In genomic region chr17:18314059-18314730, GRCh38 we compare ENCODE assay signal across 8 cellular contexts. TPM values are rescaled to one million over a fixed set of nuclear protein-coding genes. Genes with fewer than 3 reads are reported as not detected.
DNase-seq lines count a peak whose midpoint lies in the region; ATAC-seq, FAIRE-seq and TF ChIP-seq lines count a peak whose summit lies in the region.

No MANE protein-coding gene starts in this region.

- H3K36me3 ChIP-seq in IMR-90 (ENCODE audit: control insufficient read depth, insufficient read depth, low read length) (peaks cover 22% of the 10 kb centered on the region), astrocyte (ENCODE audit: insufficient read depth, low read length) (peaks cover 15% of the 10 kb centered on the region), kidney (ENCODE audit: control insufficient read depth in 1 of 2, insufficient read depth in 2 of 2, low read length in 2 of 2) (peaks cover 9 to 22% of the 10 kb centered on the region in 2 donors)

- no peak overlapping the region for H2BK15ac ChIP-seq in IMR-90 (ENCODE audit: low read depth, low read length)

- no peak for FAIRE-seq in astrocyte (lab: Jason Lieb, UNC)
- FAIRE-seq in kidney (lab: Jason Lieb, UNC), result no peak

- BruUV-seq in IMR-90 (replicated peaks; lab: Mats Ljungman, UMichigan), result no TSS peak

- H3K79me1 ChIP-seq in IMR-90 (ENCODE audit: low read depth in 1 of 2, low read length in 2 of 2), result peaks cover 34 to 87% of the 10 kb centered on the region in 2 experiments

- peaks cover 27% of the 10 kb centered on the region for H3K4me1 Mint-ChIP-seq in astrocyte (ENCODE audit: low read depth, unreplicated experiment)
- peaks cover 73% of the 10 kb centered on the region for H3K4me1 Mint-ChIP-seq in stimulated activated naive CD8-positive, alpha-beta T cell treated with anti-CD3 and anti-CD28 coated beads, Interleukin-15, Interleukin-2, amounts not matched to agents 100 ng/mL and 50 ng/mL, for 24 hours (ENCODE audit: low read depth)

- H2AK5ac ChIP-seq in IMR-90 (ENCODE audit: low read depth, low read length), result peak overlapping the region; percentile 80

- intact Hi-C loops in IMR-90 (cut with micrococcal nuclease), result no loop called here
- intact Hi-C loops in kidney (cut with DNase I), result no loop called here

- POLR2A ChIA-PET in IMR-90 (lab: Charles Lee; ENCODE audit: unreplicated experiment), result no interaction called here

- H2AK9ac ChIP-seq in IMR-90 (replicated peaks; ENCODE audit: low read depth, low read length, poor library complexity), result peak overlapping the region; percentile 71

- no peaks in the 10 kb centered on the region for H3K27me3 ChIP-seq in IMR-90 (ENCODE audit: control insufficient read depth, insufficient read depth, low read length)
- H3K27me3 ChIP-seq in astrocyte (ENCODE audit: insufficient read depth, low read length), result no peaks in the 10 kb centered on the region

- peaks cover 90% of the 10 kb centered on the region for H3K79me2 ChIP-seq in astrocyte (ENCODE audit: insufficient read depth, low read length)

- H4K20me1 ChIP-seq in IMR-90 (ENCODE audit: insufficient read depth, low read length) (peaks cover 38% of the 10 kb centered on the region), astrocyte (ENCODE audit: insufficient read depth, low read length) (peaks cover 64% of the 10 kb centered on the region)

- H3K4me2 ChIP-seq in IMR-90 (ENCODE audit: low read depth, low read length) (peak overlapping the region; percentile 81), astrocyte (ENCODE audit: low read length) (peak overlapping the region; percentile 96)

- TF ChIP-seq RAD21 in IMR-90 (IDR thresholded peaks at IDR 0.05; ENCODE audit: low read length), result no peak

- H3K4me1 ChIP-seq in IMR-90 (ENCODE audit: control insufficient read depth, insufficient read depth, low read length), result peaks cover 10% of the 10 kb centered on the region
- H3K4me1 ChIP-seq in astrocyte (ENCODE audit: insufficient read depth, low read length), result peaks cover 34% of the 10 kb centered on the region
- peaks cover 24 to 47% of the 10 kb centered on the region in 2 donors for H3K4me1 ChIP-seq in kidney (ENCODE audit: control insufficient read depth in 1 of 2, insufficient read depth in 1 of 2, low read depth in 1 of 2, low read length in 2 of 2)

- peaks cover 2% of the 10 kb centered on the region for H3K9me3 Mint-ChIP-seq in astrocyte (ENCODE audit: unreplicated experiment)
- H3K9me3 Mint-ChIP-seq in stimulated activated naive CD8-positive, alpha-beta T cell treated with anti-CD3 and anti-CD28 coated beads, Interleukin-15, Interleukin-2, amounts not matched to agents 100 ng/mL and 50 ng/mL, for 24 hours, result no peaks in the 10 kb centered on the region

- no peak overlapping the region for H2BK120ac ChIP-seq in IMR-90 (ENCODE audit: low read depth, low read length)

- H3K9me1 ChIP-seq in IMR-90 (ENCODE audit: insufficient read depth, low read length), result peaks cover 23% of the 10 kb centered on the region

- TF ChIP-seq CTCF in IMR-90 (conservative IDR thresholded peaks at IDR 0.05; ENCODE audit: low read depth, low read length) (no peak), astrocyte (IDR thresholded peaks at IDR 0.05; ENCODE audit: insufficient read depth, low read depth, low read length) (no peak), kidney (IDR thresholded peaks at IDR 0.05; ENCODE audit: borderline replicate concordance, extremely low read depth, insufficient read depth) (no peak)

- dilution Hi-C loops in IMR-90 (cut with HindIII; ENCODE audit: low sequenced_read_pairs, unreplicated experiment), result no loop called here

- H2AFZ ChIP-seq in IMR-90 (replicated peaks; ENCODE audit: low read length, poor library complexity) (peak overlapping the region; percentile 96), astrocyte (ENCODE audit: low read depth, low read length) (peak overlapping the region; percentile 91)

- H3K4me3 ChIP-seq in IMR-90 (ENCODE audit: insufficient read depth, low read depth, low read length) (peak overlapping the region; percentile 88), astrocyte (ENCODE audit: insufficient read depth, low read depth, low read length) (peak overlapping the region; percentile 90), kidney (ENCODE audit: low read length in 2 of 2) (peak overlapping the region; percentile 90 to 97)

- H4K91ac ChIP-seq in IMR-90 (ENCODE audit: insufficient read depth, low read depth, low read length), result peak overlapping the region; percentile 77; the same call in 1 of the 2 replicates

- peak overlapping the region; percentile 83 for H3K9ac ChIP-seq in IMR-90 (ENCODE audit: low read depth, low read length)
- H3K9ac ChIP-seq in astrocyte (ENCODE audit: low read length), result peak overlapping the region; percentile 93
- H3K9ac ChIP-seq in kidney (ENCODE audit: low read length in 2 of 2), result peak overlapping the region; percentile 82 to 91

- no peaks in the 10 kb centered on the region for H3K27me3 Mint-ChIP-seq in astrocyte (ENCODE audit: low read depth, unreplicated experiment)
- H3K27me3 Mint-ChIP-seq in stimulated activated naive CD8-positive, alpha-beta T cell treated with anti-CD3 and anti-CD28 coated beads, Interleukin-15, Interleukin-2, amounts not matched to agents 100 ng/mL and 50 ng/mL, for 24 hours, result no peaks in the 10 kb centered on the region

- peak overlapping the region; percentile 53 for H2BK5ac ChIP-seq in IMR-90 (ENCODE audit: low read depth, low read length, poor library complexity, severe bottlenecking)

- peaks cover 15% of the 10 kb centered on the region for H3K36me3 Mint-ChIP-seq in astrocyte (ENCODE audit: low read depth, unreplicated experiment)
- peaks cover 53% of the 10 kb centered on the region for H3K36me3 Mint-ChIP-seq in stimulated activated naive CD8-positive, alpha-beta T cell treated with anti-CD3 and anti-CD28 coated beads, Interleukin-15, Interleukin-2, amounts not matched to agents 100 ng/mL and 50 ng/mL, for 24 hours (ENCODE audit: low read depth)

- H2BK20ac ChIP-seq in IMR-90 (ENCODE audit: low read depth, low read length), result no peak overlapping the region

- peak overlapping the region; percentile 50 to 78; a peak in 2 of 4 replicates for H4K8ac ChIP-seq in IMR-90 (ENCODE audit: low read depth in 2 of 2, low read length in 2 of 2)

- CTCF ChIA-PET in IMR-90 (lab: Yijun Ruan, JAX), result no interaction called here

- WGBS in IMR-90 (ENCODE audit: extremely low coverage in 2 of 2, insufficient read length in 1 of 2), 2 experiments, result 0% methylated on average over 32 of the region's 39 CpGs; no CpG with 5 or more reads in 1 of the 2 experiments

- DNase-seq in stimulated activated CD8-positive, alpha-beta memory T cell treated with anti-CD3 and anti-CD28 coated beads, Interleukin-15, amount 100 ng/mL, for 24 hours (ENCODE audit: low read depth), result peak; percentile 13
- DNase-seq in stimulated activated CD8-positive, alpha-beta memory T cell treated with anti-CD3 and anti-CD28 coated beads, Interleukin-4, amount 100 ng/mL, for 48 hours, result no peak
- DNase-seq in IMR-90 (peak; percentile 5), astrocyte (ENCODE audit: low read depth) (peak; percentile 16), kidney (peak; percentile 48)

- peak overlapping the region; percentile 61 for H3K4ac ChIP-seq in IMR-90 (ENCODE audit: low read depth, low read length)

- peak overlapping the region; percentile 60 for H3K56ac ChIP-seq in IMR-90 (ENCODE audit: extremely low read depth, insufficient read depth, low read length)

- no peak for ATAC-seq in IMR-90 (ENCODE audit: low read depth)
- ATAC-seq in HG03175 (IDR thresholded peaks at IDR 0.05; ENCODE audit: unreplicated experiment), result no peak
- ATAC-seq in GM18867 (IDR thresholded peaks at IDR 0.05; ENCODE audit: unreplicated experiment), result no peak

- in situ Hi-C loops in IMR-90 (cut with MboI; ENCODE audit: low sequenced_read_pairs), result no loop called here

- H3K27ac Mint-ChIP-seq in astrocyte (ENCODE audit: unreplicated experiment), result peak overlapping the region; percentile 67
- peak overlapping the region; percentile 98 for H3K27ac Mint-ChIP-seq in stimulated activated naive CD8-positive, alpha-beta T cell treated with anti-CD3 and anti-CD28 coated beads, Interleukin-15, Interleukin-2, amounts not matched to agents 100 ng/mL and 50 ng/mL, for 24 hours

- H3K27ac ChIP-seq in IMR-90 (ENCODE audit: insufficient read depth, low read length), result peak overlapping the region; percentile 67
- peak overlapping the region; percentile 86 for H3K27ac ChIP-seq in astrocyte (ENCODE audit: low read depth, low read length)
- H3K27ac ChIP-seq in kidney (ENCODE audit: low read depth in 2 of 2, low read length in 2 of 2), result peak overlapping the region; percentile 44 to 92

- H3K18ac ChIP-seq in IMR-90 (ENCODE audit: low read depth, low read length), result no peak overlapping the region

- peak overlapping the region; percentile 73 for H3K23ac ChIP-seq in IMR-90 (ENCODE audit: low read depth, low read length)

- H4K5ac ChIP-seq in IMR-90 (ENCODE audit: low read depth, low read length), result no peak overlapping the region; the same call in 1 of the 2 replicates

- H3K9me3 ChIP-seq in IMR-90 (ENCODE audit: control insufficient read depth, insufficient read depth, low read length), result no peaks in the 10 kb centered on the region
- H3K9me3 ChIP-seq in astrocyte (ENCODE audit: insufficient read depth, low read depth, low read length), result no peaks in the 10 kb centered on the region
- H3K9me3 ChIP-seq in kidney (ENCODE audit: control insufficient read depth in 1 of 2, low read length in 2 of 2), result no peaks in the 10 kb centered on the region

- peak overlapping the region; percentile 90 for H3K14ac ChIP-seq in IMR-90 (replicated peaks; ENCODE audit: low read depth, low read length)

- peak overlapping the region; percentile 96 for H3K4me3 Mint-ChIP-seq in astrocyte (ENCODE audit: unreplicated experiment)
- H3K4me3 Mint-ChIP-seq in stimulated activated naive CD8-positive, alpha-beta T cell treated with anti-CD3 and anti-CD28 coated beads, Interleukin-15, Interleukin-2, amounts not matched to agents 100 ng/mL and 50 ng/mL, for 24 hours, result peak overlapping the region; percentile 99

- TF ChIP-seq POLR2A in IMR-90 (IDR thresholded peaks at IDR 0.05; ENCODE audit: low read depth, low read length), result no peak

RNA-seq across cellular contexts. Expression of gene TOP3A, which starts 0.6 kb away (rescaled TPM):
- total RNA-seq in IMR-90 (2012; rRNA removed), result 21.3 and 25.6 TPM in 2 replicates
- 12.4 and 13.4 TPM in 2 replicates for polyA plus RNA-seq in IMR-90 (2012; rRNA removed)
- 6.9 and 11.3 TPM in 2 replicates for polyA plus RNA-seq in IMR-90 (2012; cell fraction: cytosol; rRNA removed)
- 27.6 and 28.4 TPM in 2 replicates for polyA plus RNA-seq in IMR-90 (2012; cell fraction: nucleus; rRNA removed; ENCODE audit: low replicate concordance)
- 28.8 and 31.0 TPM in 2 replicates for total RNA-seq in astrocyte
- 30.3 TPM for total RNA-seq in kidney
- 7.9 TPM for polyA plus RNA-seq in kidney (ENCODE audit: insufficient read depth, low read depth, low replicate concordance)

RNA-seq across cellular contexts. Expression of gene SMCR8, which starts 0.9 kb away (rescaled TPM):
- 10.6 and 10.9 TPM in 2 replicates for total RNA-seq in IMR-90 (2012; rRNA removed)
- 7.1 and 7.2 TPM in 2 replicates for polyA plus RNA-seq in IMR-90 (2012; rRNA removed)
- polyA plus RNA-seq in IMR-90 (2012; cell fraction: cytosol; rRNA removed), result 2.8 and 3.8 TPM in 2 replicates
- polyA plus RNA-seq in IMR-90 (2012; cell fraction: nucleus; rRNA removed; ENCODE audit: low replicate concordance), result 6.9 and 10.3 TPM in 2 replicates
- 20.3 and 20.4 TPM in 2 replicates for total RNA-seq in astrocyte
- total RNA-seq in kidney, result 22.4 TPM
- polyA plus RNA-seq in kidney (ENCODE audit: insufficient read depth, low read depth, low replicate concordance), result 3.1 TPM

RNA-seq across cellular contexts. Expression of gene SHMT1, which starts 49.2 kb away (rescaled TPM):
- total RNA-seq in IMR-90 (2012; rRNA removed) (7.5 and 8.1 TPM in 2 replicates), astrocyte (5.1 and 6.4 TPM in 2 replicates), kidney (162 TPM)
- polyA plus RNA-seq in IMR-90 (2012; rRNA removed) (7.3 and 7.5 TPM in 2 replicates), kidney (ENCODE audit: insufficient read depth, low read depth, low replicate concordance) (241 TPM)
- polyA plus RNA-seq in IMR-90 (2012; cell fraction: cytosol; rRNA removed), result 4.5 and 15.3 TPM in 2 replicates
- polyA plus RNA-seq in IMR-90 (2012; cell fraction: nucleus; rRNA removed; ENCODE audit: low replicate concordance), result 11.6 and 11.8 TPM in 2 replicates

RNA-seq across cellular contexts. Expression of gene MIEF2, which starts 53.7 kb away (rescaled TPM):
- 9.1 and 12.2 TPM in 2 replicates for total RNA-seq in IMR-90 (2012; rRNA removed)
- 20.7 and 26.6 TPM in 2 replicates for polyA plus RNA-seq in IMR-90 (2012; rRNA removed)
- 17.9 and 19.8 TPM in 2 replicates for polyA plus RNA-seq in IMR-90 (2012; cell fraction: cytosol; rRNA removed)
- polyA plus RNA-seq in IMR-90 (2012; cell fraction: nucleus; rRNA removed; ENCODE audit: low replicate concordance), result 32.6 and 84.0 TPM in 2 replicates
- 11.6 and 14.1 TPM in 2 replicates for total RNA-seq in astrocyte
- total RNA-seq in kidney, result 25.3 TPM
- polyA plus RNA-seq in kidney (ENCODE audit: insufficient read depth, low read depth, low replicate concordance), result 19.3 TPM

RNA-seq across cellular contexts. Expression of gene FLII, which starts 55.7 kb away (rescaled TPM):
- 258 and 263 TPM in 2 replicates for total RNA-seq in IMR-90 (2012; rRNA removed)
- 290 and 321 TPM in 2 replicates for polyA plus RNA-seq in IMR-90 (2012; rRNA removed)
- polyA plus RNA-seq in IMR-90 (2012; cell fraction: cytosol; rRNA removed), result 217 and 243 TPM in 2 replicates
- polyA plus RNA-seq in IMR-90 (2012; cell fraction: nucleus; rRNA removed; ENCODE audit: low replicate concordance), result 740 and 1,400 TPM in 2 replicates
- total RNA-seq in astrocyte, result 227 and 257 TPM in 2 replicates
- 301 TPM for total RNA-seq in kidney
- 139 TPM for polyA plus RNA-seq in kidney (ENCODE audit: insufficient read depth, low read depth, low replicate concordance)

Comparison
In these comparisons a context has a peak if more than half of its experiments do, and no peak if none do; other contexts are left out.
1. RNA of gene SHMT1, which starts 49.2 kb away (total RNA-seq): 162 TPM in kidney (single experiment); 7.5 to 8.1 TPM in IMR-90 and 5.1 to 6.4 TPM in astrocyte; every median in the first group is over 10 times any median in the second.
2. Peak in every context shown above with its lines, with median percentiles within 50 percentile points of each other: H3K27ac ChIP-seq, H3K4me3 ChIP-seq and H3K9ac ChIP-seq.